22 cellular contexts compared by ENCODE assay signal in genomic region chr2:1968222-1968987, GRCh38.
"Had no signal": no experiment of that assay in that cellular context is flagged by ENCODE, and none has a peak within 500 bp of the region (broad histone marks: within the 10 kb centered on the region; RNA-seq: fewer than 3 reads in every experiment).

No MANE protein-coding gene starts in this region.

- ATAC-seq: activated CD4-positive, CD25-positive, alpha-beta regulatory T cell treated with anti-CD3 and anti-CD28 coated beads, Interleukin-2, amount 50 U/mL, for 24 hours; activated CD8-positive, alpha-beta T cell treated with anti-CD3 and anti-CD28 coated beads, Interleukin-2, amount 10 ng/mL, durations not matched to agents 7 days and 5 days; activated naive CD8-positive, alpha-beta T cell treated with anti-CD3 and anti-CD28 coated beads, Interleukin-2, amount 50 U/mL, for 24 hours; body of pancreas; natural killer cell treated with Interleukin-12 subunit alpha and Interleukin-12 subunit beta and Interleukin-15 and Interleukin-18, amount 100 ng/mL, for 72 hours; T-helper 17 cell had no signal

- H3K9me3 ChIP-seq: body of pancreas, colonic mucosa had no signal

- H3K27me3 Mint-ChIP-seq: activated naive CD8-positive, alpha-beta T cell treated with anti-CD3 and anti-CD28 coated beads, Interleukin-2, amount 50 U/mL, for 24 hours had no signal

- DNase-seq: activated CD4-positive, alpha-beta T cell treated with anti-CD3 and anti-CD28 coated beads, Interleukin-2, amount 10 ng/mL, durations not matched to agents 7 days and 5 days; activated CD8-positive, alpha-beta T cell treated with anti-CD3 and anti-CD28 coated beads, Interleukin-2, amount 10 ng/mL, durations not matched to agents 7 days and 5 days; activated gamma-delta T cell; activated naive CD4-positive, alpha-beta T cell treated with anti-CD3 and anti-CD28 coated beads, Interleukin-2, amount 50 U/mL, for 16 hours; activated naive CD8-positive, alpha-beta T cell treated with anti-CD3 and anti-CD28 coated beads, Interleukin-2, amount 50 U/mL, for 24 hours; body of pancreas; central memory CD4-positive, alpha-beta T cell; colonic mucosa; heart left ventricle; left ventricle myocardium superior; mammary epithelial cell; midbrain; stimulated activated CD4-positive, alpha-beta T cell treated with anti-CD3 and anti-CD28 coated beads, Interleukin-15, amount 100 ng/mL, for 24 hours; stimulated activated naive CD4-positive, alpha-beta T cell; SW 1271; T-helper 17 cell; tibial artery had no signal

- H3K4me1 Mint-ChIP-seq: activated CD4-positive, alpha-beta T cell treated with anti-CD3 and anti-CD28 coated beads, Interleukin-2, amount 10 ng/mL, durations not matched to agents 7 days and 5 days; activated naive CD8-positive, alpha-beta T cell treated with anti-CD3 and anti-CD28 coated beads, Interleukin-2, amount 50 U/mL, for 24 hours; T-helper 17 cell had no signal

- H3K4me3 Mint-ChIP-seq: activated CD4-positive, alpha-beta T cell treated with anti-CD3 and anti-CD28 coated beads, Interleukin-2, amount 10 ng/mL, durations not matched to agents 7 days and 5 days; activated CD8-positive, alpha-beta T cell treated with anti-CD3 and anti-CD28 coated beads, Interleukin-2, amount 10 ng/mL, durations not matched to agents 7 days and 5 days; activated naive CD8-positive, alpha-beta T cell treated with anti-CD3 and anti-CD28 coated beads, Interleukin-2, amount 50 U/mL, for 24 hours; activated T-helper 1 cell treated with anti-CD3 and anti-CD28 coated beads, Interleukin-12 subunit alpha, Interleukin-12 subunit beta, Interleukin-2, Interleukin-4 antibody, amounts not matched to agents 30 ng/mL and 10 ng/mL and 1 ng/mL, durations not matched to agents 14 hours and 24 hours and 36 hours; natural killer cell treated with Interleukin-12 subunit alpha and Interleukin-12 subunit beta and Interleukin-15 and Interleukin-18, amount 100 ng/mL, for 72 hours; T-helper 17 cell had no signal

- H3K4me3 ChIP-seq: body of pancreas, colonic mucosa, esophagus muscularis mucosa, heart left ventricle, smooth muscle cell, tibial artery had no signal

- H3K36me3 Mint-ChIP-seq: natural killer cell treated with Interleukin-12 subunit alpha and Interleukin-12 subunit beta and Interleukin-15 and Interleukin-18, amount 100 ng/mL, for 72 hours had no signal

- H3K27ac ChIP-seq: body of pancreas, colonic mucosa, esophagus muscularis mucosa, heart left ventricle, tibial artery had no signal

- H3K27me3 ChIP-seq: body of pancreas, colonic mucosa, heart left ventricle, tibial artery had no signal

- H3K36me3 ChIP-seq: colonic mucosa, esophagus muscularis mucosa, heart left ventricle, tibial artery had no signal

- H3K4me2 ChIP-seq: smooth muscle cell had no signal

- H3K9me3 Mint-ChIP-seq: activated CD4-positive, alpha-beta T cell treated with anti-CD3 and anti-CD28 coated beads, Interleukin-2, amount 10 ng/mL, durations not matched to agents 7 days and 5 days; activated naive CD8-positive, alpha-beta T cell treated with anti-CD3 and anti-CD28 coated beads, Interleukin-2, amount 50 U/mL, for 24 hours; activated T-helper 1 cell treated with anti-CD3 and anti-CD28 coated beads, Interleukin-12 subunit alpha, Interleukin-12 subunit beta, Interleukin-2, Interleukin-4 antibody, amounts not matched to agents 30 ng/mL and 10 ng/mL and 1 ng/mL, durations not matched to agents 14 hours and 24 hours and 36 hours; natural killer cell treated with Interleukin-12 subunit alpha and Interleukin-12 subunit beta and Interleukin-15 and Interleukin-18, amount 100 ng/mL, for 72 hours had no signal

- H3K4me1 ChIP-seq: body of pancreas, colonic mucosa, esophagus muscularis mucosa, tibial artery had no signal

- H3K27ac Mint-ChIP-seq: activated CD4-positive, alpha-beta T cell treated with anti-CD3 and anti-CD28 coated beads, Interleukin-2, amount 10 ng/mL, durations not matched to agents 7 days and 5 days; activated CD8-positive, alpha-beta T cell treated with anti-CD3 and anti-CD28 coated beads, Interleukin-2, amount 10 ng/mL, durations not matched to agents 7 days and 5 days; activated naive CD8-positive, alpha-beta T cell treated with anti-CD3 and anti-CD28 coated beads, Interleukin-2, amount 50 U/mL, for 24 hours; activated T-helper 1 cell treated with anti-CD3 and anti-CD28 coated beads, Interleukin-12 subunit alpha, Interleukin-12 subunit beta, Interleukin-2, Interleukin-4 antibody, amounts not matched to agents 30 ng/mL and 10 ng/mL and 1 ng/mL, durations not matched to agents 14 hours and 24 hours and 36 hours; natural killer cell treated with Interleukin-12 subunit alpha and Interleukin-12 subunit beta and Interleukin-15 and Interleukin-18, amount 100 ng/mL, for 72 hours; T-helper 17 cell had no signal
